ENCODE assay signal across 7 cellular contexts in the genomic region with DNA sequence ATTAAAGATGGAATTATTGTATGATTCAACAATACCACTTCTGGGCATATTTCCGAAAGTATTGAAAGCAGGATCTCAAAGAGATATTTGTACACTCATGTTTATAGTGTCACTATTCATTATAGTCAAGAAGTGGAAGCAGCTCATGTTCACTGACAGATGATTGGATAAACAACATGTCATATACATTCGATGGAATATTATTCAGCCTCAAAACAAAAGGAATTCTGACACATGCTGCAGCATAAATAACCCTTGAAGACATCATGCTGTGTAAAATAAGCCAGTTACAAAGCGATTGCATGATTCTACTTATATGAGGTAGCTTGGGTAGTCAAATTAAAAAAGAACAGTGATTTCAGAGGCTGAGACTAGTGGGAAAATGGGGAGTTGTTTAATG. TPM values are rescaled to one million over a fixed set of nuclear protein-coding genes. Genes with fewer than 3 reads are reported as not detected.
"Had no signal": no experiment of that assay in that cellular context is flagged by ENCODE, and none has a peak within 500 bp of the region (broad histone marks: within the 10 kb centered on the region; RNA-seq: fewer than 3 reads in every experiment).

No MANE protein-coding gene starts in this region.

- DNase-seq: GDM1, GF-D8 had no signal

- FAIRE-seq: G401.6, GM12891, GM12892, GM18507 had no signal

RNA-seq across cellular contexts. Expression of a gene that starts 39.3 kb away (rescaled TPM):
- total RNA-seq: G401 had no signal
